In genomic region chr9:36849943-36850342, GRCh38 we compare ENCODE assay signal across 27 cellular contexts.
"Had no signal": no experiment of that assay in that cellular context is flagged by ENCODE, and none has a peak within 500 bp of the region (broad histone marks: within the 10 kb centered on the region; RNA-seq: fewer than 3 reads in every experiment).

No MANE protein-coding gene starts in this region.

- H3K9me3 Mint-ChIP-seq: dendritic cell treated with granulocyte-macrophage colony-stimulating factor and Interleukin-4, amounts not matched to agents 40 ng/mL and 50 ng/mL, for 4 days; endodermal cell; nephron; stimulated activated effector memory CD8-positive, alpha-beta T cell treated with anti-CD3 and anti-CD28 coated beads, Interleukin-12 subunit alpha, Interleukin-12 subunit beta, amount 100 ng/mL, for 72 hours; stimulated activated naive CD8-positive, alpha-beta T cell treated with anti-CD3 and anti-CD28 coated beads, Interleukin-15, Interleukin-2, amounts not matched to agents 100 ng/mL and 50 ng/mL, for 24 hours had no signal

- H3K27ac Mint-ChIP-seq: dendritic cell treated with granulocyte-macrophage colony-stimulating factor and Interleukin-4, amounts not matched to agents 40 ng/mL and 50 ng/mL, for 4 days; endodermal cell; immature natural killer cell; stimulated activated effector memory CD8-positive, alpha-beta T cell treated with anti-CD3 and anti-CD28 coated beads, Interleukin-12 subunit alpha, Interleukin-12 subunit beta, amount 100 ng/mL, for 72 hours; stimulated activated naive CD8-positive, alpha-beta T cell treated with anti-CD3 and anti-CD28 coated beads, Interleukin-15, Interleukin-2, amounts not matched to agents 100 ng/mL and 50 ng/mL, for 24 hours had no signal

- H3K36me3 Mint-ChIP-seq: immature natural killer cell; stimulated activated effector memory CD8-positive, alpha-beta T cell treated with anti-CD3 and anti-CD28 coated beads, Interleukin-12 subunit alpha, Interleukin-12 subunit beta, amount 100 ng/mL, for 72 hours had no signal

- H3K27me3 Mint-ChIP-seq: dendritic cell treated with granulocyte-macrophage colony-stimulating factor and Interleukin-4, amounts not matched to agents 40 ng/mL and 50 ng/mL, for 4 days; stimulated activated naive CD8-positive, alpha-beta T cell treated with anti-CD3 and anti-CD28 coated beads, Interleukin-15, Interleukin-2, amounts not matched to agents 100 ng/mL and 50 ng/mL, for 24 hours had no signal

- H3K4me3 ChIP-seq: colonic mucosa, esophagus muscularis mucosa, gastroesophageal sphincter, heart right ventricle, lower lobe of right lung, ovary, psoas muscle, sigmoid colon, thoracic aorta, transverse colon, upper lobe of right lung, vagina had no signal

- ATAC-seq: foreskin keratinocyte; gastroesophageal sphincter; heart right ventricle; left ventricle myocardium superior; lower lobe of right lung; psoas muscle; right cardiac atrium; stimulated activated effector memory CD8-positive, alpha-beta T cell treated with anti-CD3 and anti-CD28 coated beads, Interleukin-12 subunit alpha, Interleukin-12 subunit beta, amount 100 ng/mL, for 72 hours; upper lobe of right lung had no signal

- H3K27ac ChIP-seq: colonic mucosa, esophagus muscularis mucosa, foreskin keratinocyte, gastroesophageal sphincter, heart right ventricle, lower lobe of right lung, ovary, psoas muscle, sigmoid colon, thoracic aorta, transverse colon, upper lobe of right lung, vagina had no signal

- DNase-seq: colonic mucosa; effector CD8-positive, alpha-beta T cell; endodermal cell; foreskin keratinocyte; heart right ventricle; hypothalamus; immature natural killer cell; islet precursor cell; left ventricle myocardium superior; lower lobe of right lung; occipital lobe; ovary; right cardiac atrium; sigmoid colon; stimulated activated CD4-positive, alpha-beta T cell treated with anti-CD3 and anti-CD28 coated beads, Interleukin-2, amount 100 ng/mL, for 24 hours; stimulated activated CD4-positive, alpha-beta T cell treated with anti-CD3 and anti-CD28 coated beads, Interleukin-4, amount 100 ng/mL, for 24 hours; transverse colon; upper lobe of right lung had no signal

- H3K4me3 Mint-ChIP-seq: dendritic cell treated with granulocyte-macrophage colony-stimulating factor and Interleukin-4, amounts not matched to agents 40 ng/mL and 50 ng/mL, for 4 days; endodermal cell; immature natural killer cell; nephron; stimulated activated effector memory CD8-positive, alpha-beta T cell treated with anti-CD3 and anti-CD28 coated beads, Interleukin-12 subunit alpha, Interleukin-12 subunit beta, amount 100 ng/mL, for 72 hours; stimulated activated naive CD8-positive, alpha-beta T cell treated with anti-CD3 and anti-CD28 coated beads, Interleukin-15, Interleukin-2, amounts not matched to agents 100 ng/mL and 50 ng/mL, for 24 hours had no signal

- H3K27me3 ChIP-seq: colonic mucosa, ovary, transverse colon, upper lobe of right lung, vagina had no signal

- H3K36me3 ChIP-seq: colonic mucosa, esophagus muscularis mucosa, gastroesophageal sphincter, heart right ventricle, lower lobe of right lung, ovary, sigmoid colon, thoracic aorta, transverse colon, upper lobe of right lung, vagina had no signal

- H3K9me3 ChIP-seq: colonic mucosa, esophagus muscularis mucosa, gastroesophageal sphincter, heart right ventricle, lower lobe of right lung, ovary, psoas muscle, sigmoid colon, thoracic aorta, transverse colon, upper lobe of right lung, vagina had no signal

- H3K4me1 ChIP-seq: colonic mucosa, esophagus muscularis mucosa, foreskin keratinocyte, gastroesophageal sphincter, heart right ventricle, lower lobe of right lung, psoas muscle, sigmoid colon, transverse colon, upper lobe of right lung, vagina had no signal
